8 cellular contexts compared by ENCODE assay signal in genomic region chr18:21740724-21741510, GRCh38. TPM values are rescaled to one million over a fixed set of nuclear protein-coding genes. Genes with fewer than 3 reads are reported as not detected.
DNase-seq lines count a peak whose midpoint lies in the region; ATAC-seq and TF ChIP-seq lines count a peak whose summit lies in the region.

Gene MIB1 (plus strand): TSS chr18:21740792. CDS start chr18:21741584, 792 bp downstream.

- intact Hi-C loops in CD4-positive, alpha-beta T cell (cut with DNase I, micrococcal nuclease), result loop anchor here (1.0 to 10.0 kb wide), 5 partner anchors 37 to 630 kb away; partner anchors contain the start of genes ABHD3 (in 2 of the 2), ESCO1 (in 1 of the 2), ROCK1 (in 1 of the 2) and SNRPD1 (in 1 of the 2)

- H3K36me3 Mint-ChIP-seq in CD4-positive, alpha-beta T cell (ENCODE audit: low read depth), result peaks cover 7% of the 10 kb centered on the region

- peak within 1 kb of the TSS; percentile 98 for H3K4me3 Mint-ChIP-seq in CD4-positive, alpha-beta T cell

- CTCF ChIA-PET in CD4-positive, alpha-beta T cell (lab: Charles Lee), result interaction anchor here (0.7 to 4.0 kb wide), 5 partner anchors 9 to 140 kb away, joined by 3 to 20 read pairs (median 11); partner anchors contain the start of genes ABHD3, ESCO1 and SNRPD1

- H3K27me3 ChIP-seq in CD4-positive, alpha-beta T cell (ENCODE audit: control insufficient read depth, insufficient read depth, low read length), result no peaks in the 10 kb centered on the region
- H3K27me3 ChIP-seq in muscle layer of duodenum (ENCODE audit: low read depth, low read length), result no peaks in the 10 kb centered on the region
- no peaks in the 10 kb centered on the region for H3K27me3 ChIP-seq in thoracic aorta (replicated peaks; ENCODE audit: insufficient read depth)

- H3K4me3 ChIP-seq in muscle layer of duodenum (ENCODE audit: low read depth in 1 of 2, low read length in 2 of 2) (peak within 1 kb of the TSS; percentile 74 to 86), thoracic aorta (peak within 1 kb of the TSS; percentile 89)

- POLR2A ChIA-PET in CD4-positive, alpha-beta T cell (lab: Charles Lee), result interaction anchor here (0.9 to 4.3 kb wide), 14 partner anchors 10 to 629 kb away, joined by 3 to 86 read pairs (median 6); partner anchors contain the start of genes ABHD3, ESCO1, ROCK1 and SNRPD1

- ATAC-seq in CD4-positive, alpha-beta T cell (ENCODE audit: poor library complexity), result peak; percentile 57
- ATAC-seq in HG03354 (IDR thresholded peaks at IDR 0.05; ENCODE audit: poor library complexity, severe bottlenecking, unreplicated experiment) (peak; percentile 73), esophagus mucosa (peak; percentile 76), thoracic aorta (ENCODE audit: insufficient number of reproducible peaks, low FRiP score, low read depth) (peak; percentile 98)

- peak within 1 kb of the TSS; percentile 93 for H3K27ac Mint-ChIP-seq in CD4-positive, alpha-beta T cell

- no peaks in the 10 kb centered on the region for H3K27me3 Mint-ChIP-seq in CD4-positive, alpha-beta T cell

- H3K27ac ChIP-seq in CD4-positive, alpha-beta T cell (ENCODE audit: low read depth, low read length), result peak within 1 kb of the TSS; percentile 87
- H3K27ac ChIP-seq in muscle layer of duodenum (ENCODE audit: low read length) (peak within 1 kb of the TSS; percentile 82), thoracic aorta (peak within 1 kb of the TSS; percentile 97 to 99)

- no peak for TF ChIP-seq CTCF in CD4-positive, alpha-beta T cell (IDR thresholded peaks at IDR 0.05)
- TF ChIP-seq CTCF in thoracic aorta (IDR thresholded peaks at IDR 0.05), result no peak

- H3K4me1 Mint-ChIP-seq in CD4-positive, alpha-beta T cell (ENCODE audit: low read depth), result peaks cover 44% of the 10 kb centered on the region

- H3K9me3 ChIP-seq in CD4-positive, alpha-beta T cell (ENCODE audit: control insufficient read depth, low read length), result no peaks in the 10 kb centered on the region
- H3K9me3 ChIP-seq in muscle layer of duodenum (ENCODE audit: control insufficient read depth in 1 of 2, low read length in 2 of 2), result no peaks in the 10 kb centered on the region
- H3K9me3 ChIP-seq in thoracic aorta, result no peaks in the 10 kb centered on the region

- DNase-seq in CD4-positive, alpha-beta T cell, result peak in 7 of 10 experiments; percentile 25 to 98 (median 97)
- peak; percentile 53 for DNase-seq in GM19238 (ENCODE audit: insufficient read length, low spot score)
- peak; percentile 100 for DNase-seq in NCI-H69 (lab: John Stamatoyannopoulos, UW)
- peak; percentile 99 for DNase-seq in activated T-cell treated with anti-CD3 and anti-CD28 coated beads for 1 hour (ENCODE audit: low read depth)
- peak; percentile 92 for DNase-seq in thoracic aorta (ENCODE audit: low spot score)

- no peaks in the 10 kb centered on the region for H3K9me3 Mint-ChIP-seq in CD4-positive, alpha-beta T cell

- H3K36me3 ChIP-seq in muscle layer of duodenum (ENCODE audit: control insufficient read depth in 1 of 2, insufficient read depth in 2 of 2, low read length in 2 of 2) (peaks cover 0 to 4% of the 10 kb centered on the region in 2 donors), thoracic aorta (no peaks in the 10 kb centered on the region)

- H3K4me1 ChIP-seq in muscle layer of duodenum (ENCODE audit: control insufficient read depth in 1 of 2, insufficient read depth in 2 of 2, low read length in 2 of 2) (peaks cover 8 to 17% of the 10 kb centered on the region in 2 donors), thoracic aorta (ENCODE audit: control insufficient read depth in 1 of 2, low read depth in 2 of 2) (peaks cover 13 to 25% of the 10 kb centered on the region in 2 donors)

RNA-seq across cellular contexts. Expression of gene MIB1, which starts in this region (rescaled TPM):
- total RNA-seq in CD4-positive, alpha-beta T cell, result 10 to 100 TPM; 13.6 to 15.3 TPM
- total RNA-seq in esophagus mucosa (23.8 TPM), thoracic aorta (10 to 100 TPM; 37.9 to 53.6 TPM)

Comparison
In these comparisons a context has a peak if more than half of its experiments do, and no peak if none do; other contexts are left out.
1. Peak in every context shown above with its lines: DNase-seq, ATAC-seq, H3K4me3 ChIP-seq and H3K27ac ChIP-seq.